In genomic region chr2:104901037-104901851, GRCh38 we compare ENCODE assay signal across 25 cellular contexts. TPM values are rescaled to one million over a fixed set of nuclear protein-coding genes. Genes with fewer than 3 reads are reported as not detected.
DNase-seq lines count a peak whose midpoint lies in the region; ATAC-seq and TF ChIP-seq lines count a peak whose summit lies in the region.
"Had no signal": no experiment of that assay in that cellular context is flagged by ENCODE, and none has a peak within 500 bp of the region (broad histone marks: within the 10 kb centered on the region; RNA-seq: fewer than 3 reads in every experiment).

No MANE protein-coding gene starts in this region.

- H3K9me3 Mint-ChIP-seq in glutamatergic neuron (ENCODE audit: unreplicated experiment), result peaks cover 2% of the 10 kb centered on the region
- no peaks in the 10 kb centered on the region for H3K9me3 Mint-ChIP-seq in neural progenitor cell
- H3K9me3 Mint-ChIP-seq in effector memory CD8-positive, alpha-beta T cell, result no peaks in the 10 kb centered on the region
- H3K9me3 Mint-ChIP-seq: CD4-positive, alpha-beta memory T cell; H9; stimulated activated naive CD8-positive, alpha-beta T cell treated with anti-CD3 and anti-CD28 coated beads, Interleukin-15, amount 100 ng/mL, for 72 hours had no signal

- H3K4me1 Mint-ChIP-seq in glutamatergic neuron (ENCODE audit: low read depth, unreplicated experiment) (peaks cover 3% of the 10 kb centered on the region), neural progenitor cell (peaks cover 3% of the 10 kb centered on the region)
- no peaks in the 10 kb centered on the region for H3K4me1 Mint-ChIP-seq in effector memory CD8-positive, alpha-beta T cell (ENCODE audit: low read depth in 2 of 2)
- H3K4me1 Mint-ChIP-seq: CD4-positive, alpha-beta memory T cell; stimulated activated naive CD8-positive, alpha-beta T cell treated with anti-CD3 and anti-CD28 coated beads, Interleukin-15, amount 100 ng/mL, for 72 hours had no signal

- H3K36me3 ChIP-seq in neural progenitor cell (no peaks in the 10 kb centered on the region), lower lobe of right lung (no peaks in the 10 kb centered on the region)
- H3K36me3 ChIP-seq: heart right ventricle had no signal

- no peak overlapping the region for H3K4me3 Mint-ChIP-seq in glutamatergic neuron (ENCODE audit: unreplicated experiment)
- H3K4me3 Mint-ChIP-seq in neural progenitor cell, result no peak overlapping the region
- no peak overlapping the region for H3K4me3 Mint-ChIP-seq in effector memory CD8-positive, alpha-beta T cell
- H3K4me3 Mint-ChIP-seq: CD4-positive, alpha-beta memory T cell; H9; stimulated activated naive CD8-positive, alpha-beta T cell treated with anti-CD3 and anti-CD28 coated beads, Interleukin-15, amount 100 ng/mL, for 72 hours had no signal

- intact Hi-C loops in lower lobe of right lung (cut with DNase I), result no loop called here

- H3K27ac ChIP-seq in neural progenitor cell, result no peak overlapping the region
- H3K27ac ChIP-seq in lower lobe of right lung, result no peak overlapping the region
- H3K27ac ChIP-seq: heart right ventricle had no signal

- H3F3A ChIP-seq in neural progenitor cell (ENCODE audit: low read depth), result no peaks in the 10 kb centered on the region

- H3K4me2 ChIP-seq in neural progenitor cell, result no peak overlapping the region

- H3K27me3 Mint-ChIP-seq in glutamatergic neuron (ENCODE audit: unreplicated experiment) (no peaks in the 10 kb centered on the region), neural progenitor cell (ENCODE audit: insufficient read depth, low read depth) (peaks cover 4% of the 10 kb centered on the region)
- peaks cover 23 to 24% of the 10 kb centered on the region in 2 donors for H3K27me3 Mint-ChIP-seq in effector memory CD8-positive, alpha-beta T cell

- no peak for TF ChIP-seq CTCF in glutamatergic neuron (IDR thresholded peaks at IDR 0.05; ENCODE audit: partially characterized antibody, unreplicated experiment)
- no peak for TF ChIP-seq CTCF in neural progenitor cell (IDR thresholded peaks at IDR 0.05)
- no peak for TF ChIP-seq CTCF in omental fat pad (IDR thresholded peaks at IDR 0.05)
- TF ChIP-seq CTCF in lower lobe of right lung (IDR thresholded peaks at IDR 0.05), result no peak

- H3K9me3 ChIP-seq in neural progenitor cell (ENCODE audit: low read depth) (no peaks in the 10 kb centered on the region), lower lobe of right lung (no peaks in the 10 kb centered on the region)
- H3K9me3 ChIP-seq: heart right ventricle had no signal

- no peak overlapping the region for H3K9ac ChIP-seq in neural progenitor cell

- DNase-seq in DMS79 treated with DMSO at 0.1 percent for 48 hours (lab: John Stamatoyannopoulos, UW) (peak; percentile 23), NCI-H345 (lab: John Stamatoyannopoulos, UW) (peak; percentile 82), glutamatergic neuron (peak; percentile 47), neural progenitor cell (ENCODE audit: low spot score) (no peak), omental fat pad (ENCODE audit: low spot score) (no peak), lower lobe of right lung (no peak)
- no peak for DNase-seq in effector memory CD8-positive, alpha-beta T cell
- DNase-seq: activated CD4-positive, alpha-beta T cell treated with anti-CD3 and anti-CD28 coated beads, Interleukin-2, amount 50 U/mL, for 48 hours; activated naive CD4-positive, alpha-beta T cell; activated T-cell treated with anti-CD3 and anti-CD28 coated beads for 4 hours; CD4-positive, alpha-beta memory T cell; central memory CD4-positive, alpha-beta T cell; effector CD4-positive, alpha-beta T cell; H9; heart right ventricle; MV-4-11; occipital lobe; stimulated activated naive CD8-positive, alpha-beta T cell treated with anti-CD3 and anti-CD28 coated beads, Interleukin-15, amount 100 ng/mL, for 72 hours; T-helper 1 cell had no signal

- no peaks in the 10 kb centered on the region for H3K79me2 ChIP-seq in neural progenitor cell (ENCODE audit: low read depth)

- H3K4me3 ChIP-seq in neural progenitor cell (no peak overlapping the region), lower lobe of right lung (no peak overlapping the region)
- H3K4me3 ChIP-seq: heart right ventricle, K562 had no signal

- H4K20me1 ChIP-seq in neural progenitor cell (ENCODE audit: low read depth), result no peaks in the 10 kb centered on the region

- H3K4me1 ChIP-seq in neural progenitor cell (no peaks in the 10 kb centered on the region), lower lobe of right lung (no peaks in the 10 kb centered on the region)
- H3K4me1 ChIP-seq: heart right ventricle had no signal

- no peak for ATAC-seq in omental fat pad (ENCODE audit: low FRiP score)
- ATAC-seq in effector memory CD8-positive, alpha-beta T cell (replicated peaks), result no peak
- no peak for ATAC-seq in lower lobe of right lung
- no peak for ATAC-seq in HG02973 (IDR thresholded peaks at IDR 0.05; ENCODE audit: unreplicated experiment)
- ATAC-seq: heart right ventricle; K562; Right ventricle myocardium inferior; stimulated activated naive CD8-positive, alpha-beta T cell treated with anti-CD3 and anti-CD28 coated beads, Interleukin-15, amount 100 ng/mL, for 72 hours had no signal

- H3K27ac Mint-ChIP-seq in glutamatergic neuron (ENCODE audit: unreplicated experiment), result no peak overlapping the region
- peak overlapping the region; percentile 87 for H3K27ac Mint-ChIP-seq in neural progenitor cell
- no peak overlapping the region for H3K27ac Mint-ChIP-seq in effector memory CD8-positive, alpha-beta T cell
- H3K27ac Mint-ChIP-seq: CD4-positive, alpha-beta memory T cell; stimulated activated naive CD8-positive, alpha-beta T cell treated with anti-CD3 and anti-CD28 coated beads, Interleukin-15, amount 100 ng/mL, for 72 hours had no signal

- H3K27me3 ChIP-seq in neural progenitor cell (no peaks in the 10 kb centered on the region), lower lobe of right lung (ENCODE audit: low read depth) (peaks cover 6% of the 10 kb centered on the region)

- H3K36me3 Mint-ChIP-seq in glutamatergic neuron (ENCODE audit: unreplicated experiment) (no peaks in the 10 kb centered on the region), neural progenitor cell (no peaks in the 10 kb centered on the region)
- no peaks in the 10 kb centered on the region for H3K36me3 Mint-ChIP-seq in effector memory CD8-positive, alpha-beta T cell (ENCODE audit: insufficient read depth)
- H3K36me3 Mint-ChIP-seq: CD4-positive, alpha-beta memory T cell had no signal

- no peak overlapping the region for H2AFZ ChIP-seq in neural progenitor cell (replicated peaks)

RNA-seq across cellular contexts. Expression of gene POU3F3, which starts 47.3 kb away (rescaled TPM):
- total RNA-seq in glutamatergic neuron (ENCODE audit: unreplicated experiment) (0.54 TPM), neural progenitor cell (ENCODE audit: low replicate concordance) (0.25 TPM in 1 of 2 replicates, not detected in the other), omental fat pad (not detected), lower lobe of right lung (not detected)
- total RNA-seq: CD4-positive, alpha-beta memory T cell; fibroblast of lung; H9; K562; mononuclear cell; Right ventricle myocardium inferior; ureter had no signal

Comparison
In these comparisons a context has a peak if more than half of its experiments do, and no peak if none do; other contexts are left out.
1. DNase-seq: peak in DMS79 treated with DMSO at 0.1 percent for 48 hours (single experiment), NCI-H345 (single experiment) and glutamatergic neuron (single experiment); none in neural progenitor cell (single experiment), omental fat pad (single experiment), effector memory CD8-positive, alpha-beta T cell (0 of 3) and lower lobe of right lung (single experiment).